ENCODE assay signal across 8 cellular contexts in the genomic region with DNA sequence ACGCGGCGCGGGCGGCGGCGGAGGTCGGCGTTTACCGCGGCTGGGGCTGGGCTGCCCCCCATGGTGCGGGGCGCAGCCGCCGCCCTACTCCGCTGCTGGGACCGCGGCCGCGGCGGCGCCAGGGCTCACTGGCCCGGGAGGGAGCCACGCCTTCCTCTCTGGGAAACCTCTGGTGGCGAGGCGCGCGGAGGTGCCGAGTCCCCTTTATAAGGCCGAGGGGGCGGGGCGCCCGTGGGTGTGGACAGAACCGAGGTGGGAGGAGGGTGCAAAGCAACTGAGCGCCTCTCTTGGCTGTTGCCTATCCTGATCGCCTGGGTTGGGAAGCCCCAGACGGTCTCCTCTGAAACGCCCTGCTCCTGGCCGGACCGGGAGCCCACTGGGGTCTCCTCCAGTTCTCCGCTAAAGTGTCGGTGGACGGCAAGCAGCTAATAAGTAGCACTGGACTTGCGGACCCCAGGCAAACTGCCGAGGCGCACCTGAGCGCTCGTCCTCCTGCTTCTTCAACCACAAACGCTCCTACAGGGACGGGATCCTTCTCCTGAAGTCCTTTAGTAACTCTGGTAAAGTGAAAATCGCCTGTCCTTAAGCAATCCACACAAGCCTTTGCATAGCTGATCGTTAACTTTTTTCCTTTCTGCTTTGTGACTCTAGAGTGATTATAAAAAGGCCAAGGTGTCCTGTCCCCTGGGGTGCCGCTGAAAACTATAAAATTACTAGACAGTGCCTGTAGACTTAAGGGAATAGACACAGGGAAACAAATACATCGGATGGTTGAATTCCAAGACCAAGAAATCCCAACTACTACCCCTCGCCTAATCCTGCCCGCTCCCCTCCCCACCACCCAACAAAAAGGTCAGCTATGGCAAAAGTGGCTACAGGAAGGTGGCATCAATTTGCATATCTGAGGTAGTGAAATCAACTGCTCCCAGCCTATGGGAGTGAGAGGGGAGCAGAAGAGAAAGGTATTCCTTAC. TPM values are rescaled to one million over a fixed set of nuclear protein-coding genes. Genes with fewer than 3 reads are reported as not detected.
DNase-seq lines count a peak whose midpoint lies in the region; ATAC-seq, FAIRE-seq and TF ChIP-seq lines count a peak whose summit lies in the region.

Gene PTGER3 (minus strand): TSS at position 182 of the 973 bp plus-strand sequence. CDS start 239 bp downstream, outside the sequence.

- peak within 1 kb of the TSS; percentile 67 for H2AFZ ChIP-seq in neuron (ENCODE audit: low read depth, low read length)

- no peak for FAIRE-seq in urothelium cell line (lab: Jason Lieb, UNC)

- H3K27me3 ChIP-seq in neuron (ENCODE audit: insufficient read depth, low read length) = peaks cover 34% of the 10 kb centered on the region

- peak; percentile 27 to 34 for DNase-seq in AML-193 (lab: John Stamatoyannopoulos, UW)
- DNase-seq in NCI-H460 (ENCODE audit: extremely low read depth, low read depth) = peak; percentile 38
- peak; percentile 62 for DNase-seq in activated T-cell treated with anti-CD3 and anti-CD28 coated beads, Interleukin-2, amount 50 U/mL, for 1 hour
- no peak for DNase-seq in fibroblast of pulmonary artery (ENCODE audit: low read depth)
- peak; percentile 64 for DNase-seq in urothelium cell line (ENCODE audit: low spot score)
- no peak for DNase-seq in amniotic stem cell (lab: John Stamatoyannopoulos, UW)

- peaks cover 2% of the 10 kb centered on the region for H3K4me1 ChIP-seq in neuron (ENCODE audit: insufficient read depth, low read length)

- H3K9me3 ChIP-seq in neuron (ENCODE audit: low read length) = peaks cover 5% of the 10 kb centered on the region

- ATAC-seq in GM21447 (IDR thresholded peaks at IDR 0.05; ENCODE audit: unreplicated experiment) = peak; percentile 57

- no peaks in the 10 kb centered on the region for H3K36me3 ChIP-seq in neuron (ENCODE audit: insufficient read depth, low read length)

- peak within 1 kb of the TSS; percentile 37 for H3K4me3 ChIP-seq in fibroblast of pulmonary artery (replicated peaks; ENCODE audit: low read depth, low read length)
- peak within 1 kb of the TSS; percentile 32 for H3K4me3 ChIP-seq in neuron (ENCODE audit: low read length)

- no peak for TF ChIP-seq CTCF in fibroblast of pulmonary artery (IDR thresholded peaks at IDR 0.05; ENCODE audit: low read length, missing control alignments)

RNA-seq across cellular contexts. Expression of gene PTGER3, which starts in this region (rescaled TPM):
- 0.09 and 0.15 TPM in 2 replicates for total RNA-seq in NCI-H460 (2014; rRNA removed; shearing (Covaris generic))
- 0.07 TPM in 1 of 2 replicates, not detected in the other for polyA plus RNA-seq in NCI-H460 (2014; cell fraction: nucleus; rRNA removed)

Comparison
In these comparisons a context has a peak if more than half of its experiments do, and no peak if none do; other contexts are left out.
1. Peak in DNase-seq in NCI-H460; RNA of the gene not detected or under 1 TPM.
2. DNase-seq: peak in AML-193 (2 of 2), activated T-cell treated with anti-CD3 and anti-CD28 coated beads, Interleukin-2, amount 50 U/mL, for 1 hour (single experiment) and urothelium cell line (single experiment); none in fibroblast of pulmonary artery (single experiment) and amniotic stem cell (single experiment).